ENCODE assay signal across 1 cellular context in genomic region chr9:91198405-91198804, GRCh38.
TF ChIP-seq lines count a peak whose summit lies in the region.

No MANE protein-coding gene starts in this region.

TF ChIP-seq in IMR-90, 13 proteins besides CTCF, POLR2A, EP300 and RAD21 (continued from another document):
- TF ChIP-seq USF2 (IDR thresholded peaks at IDR 0.05; ENCODE audit: low read depth, low read length) (no peak), RFX5 (IDR thresholded peaks at IDR 0.05; ENCODE audit: low read depth, low read length) (no peak), CHD1 (IDR thresholded peaks at IDR 0.05; ENCODE audit: low read depth, low read length) (no peak), SMC3 (IDR thresholded peaks at IDR 0.05; ENCODE audit: low read depth, low read length) (no peak), MAFK (IDR thresholded peaks at IDR 0.05; ENCODE audit: low read depth, low read length) (no peak), BHLHE40 (IDR thresholded peaks at IDR 0.05; ENCODE audit: low read depth, low read length) (no peak), NFE2L2 (IDR thresholded peaks at IDR 0.05; ENCODE audit: low read depth, low read length) (no peak), MAZ (IDR thresholded peaks at IDR 0.05; ENCODE audit: borderline replicate concordance, low read depth, low read length) (no peak), MXI1 (IDR thresholded peaks at IDR 0.05; ENCODE audit: borderline replicate concordance, low read depth, low read length) (no peak), FOS (IDR thresholded peaks at IDR 0.05; ENCODE audit: low read depth, low read length) (no peak)
